Comparison of ENCODE assay signal across 22 cellular contexts in genomic region chr1:202230939-202231645, GRCh38. TPM values are rescaled to one million over a fixed set of nuclear protein-coding genes. Genes with fewer than 3 reads are reported as not detected.
"Had no signal": no experiment of that assay in that cellular context is flagged by ENCODE, and none has a peak within 500 bp of the region (broad histone marks: within the 10 kb centered on the region; RNA-seq: fewer than 3 reads in every experiment).

No MANE protein-coding gene starts in this region.

- ATAC-seq: activated CD8-positive, alpha-beta T cell treated with anti-CD3 and anti-CD28 coated beads for 36 hours; activated naive CD8-positive, alpha-beta T cell treated with anti-CD3 and anti-CD28 coated beads, Interleukin-2, amount 50 U/mL, for 24 hours; gastrocnemius medialis had no signal

- H3K27me3 ChIP-seq: gastrocnemius medialis, right lobe of liver, testis, upper lobe of left lung had no signal

- H3K9me3 ChIP-seq: esophagus muscularis mucosa, gastrocnemius medialis, right lobe of liver, testis, upper lobe of left lung had no signal

- H3K27ac Mint-ChIP-seq: activated CD4-positive, alpha-beta T cell treated with anti-CD3 and anti-CD28 coated beads, Interleukin-2, amount 10 ng/mL, durations not matched to agents 7 days and 5 days; activated CD8-positive, alpha-beta T cell treated with anti-CD3 and anti-CD28 coated beads for 36 hours; activated naive CD8-positive, alpha-beta T cell treated with anti-CD3 and anti-CD28 coated beads, Interleukin-2, amount 50 U/mL, for 24 hours; activated T-helper 1 cell treated with anti-CD3 and anti-CD28 coated beads, Interleukin-12 subunit alpha, Interleukin-12 subunit beta, Interleukin-2, Interleukin-4 antibody, amounts not matched to agents 30 ng/mL and 10 ng/mL and 1 ng/mL, durations not matched to agents 14 hours and 24 hours and 36 hours; brain; nephron progenitor cell had no signal

- H3K36me3 Mint-ChIP-seq: brain had no signal

- H3K27me3 Mint-ChIP-seq: activated CD8-positive, alpha-beta T cell treated with anti-CD3 and anti-CD28 coated beads for 36 hours; activated naive CD8-positive, alpha-beta T cell treated with anti-CD3 and anti-CD28 coated beads, Interleukin-2, amount 50 U/mL, for 24 hours had no signal

- H3K4me3 Mint-ChIP-seq: activated CD4-positive, alpha-beta T cell treated with anti-CD3 and anti-CD28 coated beads, Interleukin-2, amount 10 ng/mL, durations not matched to agents 7 days and 5 days; activated CD8-positive, alpha-beta T cell treated with anti-CD3 and anti-CD28 coated beads for 36 hours; activated naive CD8-positive, alpha-beta T cell treated with anti-CD3 and anti-CD28 coated beads, Interleukin-2, amount 50 U/mL, for 24 hours; activated T-helper 1 cell treated with anti-CD3 and anti-CD28 coated beads, Interleukin-12 subunit alpha, Interleukin-12 subunit beta, Interleukin-2, Interleukin-4 antibody, amounts not matched to agents 30 ng/mL and 10 ng/mL and 1 ng/mL, durations not matched to agents 14 hours and 24 hours and 36 hours; brain; nephron progenitor cell had no signal

- H3K27ac ChIP-seq: esophagus muscularis mucosa, gastrocnemius medialis, right lobe of liver, testis, upper lobe of left lung, VCaP had no signal

- H3K9me3 Mint-ChIP-seq: activated CD4-positive, alpha-beta T cell treated with anti-CD3 and anti-CD28 coated beads, Interleukin-2, amount 10 ng/mL, durations not matched to agents 7 days and 5 days; activated CD8-positive, alpha-beta T cell treated with anti-CD3 and anti-CD28 coated beads for 36 hours; activated naive CD8-positive, alpha-beta T cell treated with anti-CD3 and anti-CD28 coated beads, Interleukin-2, amount 50 U/mL, for 24 hours; activated T-helper 1 cell treated with anti-CD3 and anti-CD28 coated beads, Interleukin-12 subunit alpha, Interleukin-12 subunit beta, Interleukin-2, Interleukin-4 antibody, amounts not matched to agents 30 ng/mL and 10 ng/mL and 1 ng/mL, durations not matched to agents 14 hours and 24 hours and 36 hours; brain; nephron progenitor cell had no signal

- H3K36me3 ChIP-seq: esophagus muscularis mucosa, gastrocnemius medialis, right lobe of liver, upper lobe of left lung had no signal

- H3K4me3 ChIP-seq: esophagus muscularis mucosa, gastrocnemius medialis, right lobe of liver, testis, upper lobe of left lung had no signal

- H3K4me1 ChIP-seq: esophagus muscularis mucosa, gastrocnemius medialis, right lobe of liver, testis, upper lobe of left lung had no signal

- DNase-seq: activated CD4-positive, alpha-beta T cell treated with anti-CD3 and anti-CD28 coated beads, Interleukin-2, amount 10 ng/mL, durations not matched to agents 7 days and 5 days; activated CD4-positive, CD25-positive, alpha-beta regulatory T cell treated with anti-CD3 and anti-CD28 coated beads, Interleukin-2, amount 50 U/mL, for 72 hours; activated CD8-positive, alpha-beta T cell treated with anti-CD3 and anti-CD28 coated beads for 36 hours; activated gamma-delta T cell; activated naive CD4-positive, alpha-beta T cell treated with anti-CD3 and anti-CD28 coated beads, Interleukin-2, amount 50 U/mL, for 16 hours; activated naive CD8-positive, alpha-beta T cell treated with anti-CD3 and anti-CD28 coated beads, Interleukin-2, amount 50 U/mL, for 24 hours; anterior cingulate cortex; gastrocnemius medialis; hypothalamus; left cardiac atrium; mesenchymal stem cell; nephron progenitor cell; stimulated activated CD4-positive, alpha-beta T cell treated with anti-CD3 and anti-CD28 coated beads, Interleukin-2, amount 100 ng/mL, for 48 hours; stimulated activated CD8-positive, alpha-beta memory T cell treated with anti-CD3 and anti-CD28 coated beads, Interleukin-4, amount 100 ng/mL, for 48 hours; stimulated activated naive CD4-positive, alpha-beta T cell; testis; upper lobe of left lung had no signal

RNA-seq across cellular contexts. Expression of gene LGR6, which starts 37.5 kb away (rescaled TPM):
- total RNA-seq: activated CD4-positive, alpha-beta T cell treated with anti-CD3 and anti-CD28 coated beads, Interleukin-2, amount 10 ng/mL, durations not matched to agents 7 days and 5 days; activated T-helper 1 cell treated with anti-CD3 and anti-CD28 coated beads, Interleukin-12 subunit alpha, Interleukin-12 subunit beta, Interleukin-2, Interleukin-4 antibody, amounts not matched to agents 30 ng/mL and 10 ng/mL and 1 ng/mL, durations not matched to agents 14 hours and 24 hours and 36 hours had no signal
